Comparison of ENCODE assay signal across 1 cellular context in genomic region chr17:48945261-48945651, GRCh38.
TF ChIP-seq lines count a peak whose summit lies in the region.

No MANE protein-coding gene starts in this region.

TF ChIP-seq in GM12878, 131 proteins besides CTCF, POLR2A, EP300 and RAD21:
- TF ChIP-seq MLLT1 (IDR thresholded peaks at IDR 0.05), result peak; percentile 97
